20 cellular contexts compared by ENCODE assay signal in the genomic region with DNA sequence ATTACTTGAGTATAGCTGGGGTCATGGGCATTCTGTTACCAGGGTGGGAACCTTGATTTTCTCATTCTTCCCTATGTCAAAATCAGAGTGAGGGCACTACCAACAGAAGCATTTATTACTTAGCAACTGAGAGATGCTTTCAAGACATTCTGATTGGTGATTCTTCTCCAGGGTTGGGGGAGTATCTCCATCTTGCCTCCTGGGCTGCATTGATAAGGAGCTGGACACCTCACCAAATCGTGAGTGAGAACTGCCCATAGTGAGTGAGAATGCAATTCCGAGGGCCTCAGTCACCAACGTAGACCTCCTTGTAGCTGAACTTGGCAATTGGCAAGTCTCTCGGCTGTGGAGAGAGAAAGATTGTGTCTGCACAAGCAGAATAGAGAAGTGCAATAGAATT.
"Had no signal": no experiment of that assay in that cellular context is flagged by ENCODE, and none has a peak within 500 bp of the region (broad histone marks: within the 10 kb centered on the region; RNA-seq: fewer than 3 reads in every experiment).

No MANE protein-coding gene starts in this region.

- H3K27ac Mint-ChIP-seq: activated CD8-positive, alpha-beta memory T cell treated with anti-CD3 and anti-CD28 coated beads, Interleukin-2, amount 10 ng/mL, durations not matched to agents 7 days and 5 days; activated naive CD4-positive, alpha-beta T cell treated with anti-CD3 and anti-CD28 coated beads, Interleukin-2, amount 50 U/mL, for 24 hours; activated T-cell treated with anti-CD3 and anti-CD28 coated beads, Interleukin-2, amount 50 U/mL, for 24 hours; activated T-helper 1 cell treated with anti-CD3 and anti-CD28 coated beads, Interleukin-12 subunit alpha, Interleukin-12 subunit beta, Interleukin-2, Interleukin-4 antibody, amounts not matched to agents 30 ng/mL and 10 ng/mL and 1 ng/mL, durations not matched to agents 14 hours and 24 hours and 36 hours; T-helper 17 cell had no signal

- H3K4me3 Mint-ChIP-seq: activated CD8-positive, alpha-beta memory T cell treated with anti-CD3 and anti-CD28 coated beads, Interleukin-2, amount 10 ng/mL, durations not matched to agents 7 days and 5 days; activated naive CD4-positive, alpha-beta T cell treated with anti-CD3 and anti-CD28 coated beads, Interleukin-2, amount 50 U/mL, for 24 hours; activated T-cell treated with anti-CD3 and anti-CD28 coated beads, Interleukin-2, amount 50 U/mL, for 24 hours; activated T-helper 1 cell treated with anti-CD3 and anti-CD28 coated beads, Interleukin-12 subunit alpha, Interleukin-12 subunit beta, Interleukin-2, Interleukin-4 antibody, amounts not matched to agents 30 ng/mL and 10 ng/mL and 1 ng/mL, durations not matched to agents 14 hours and 24 hours and 36 hours; central memory CD8-positive, alpha-beta T cell; T-helper 17 cell had no signal

- H3K4me3 ChIP-seq: PC-9 had no signal

- H3K36me3 Mint-ChIP-seq: activated CD8-positive, alpha-beta memory T cell treated with anti-CD3 and anti-CD28 coated beads, Interleukin-2, amount 10 ng/mL, durations not matched to agents 7 days and 5 days; activated naive CD4-positive, alpha-beta T cell treated with anti-CD3 and anti-CD28 coated beads, Interleukin-2, amount 50 U/mL, for 24 hours had no signal

- ATAC-seq: activated CD4-positive, CD25-positive, alpha-beta regulatory T cell treated with anti-CD3 and anti-CD28 coated beads, Interleukin-2, amount 50 U/mL, for 24 hours; activated CD8-positive, alpha-beta memory T cell treated with anti-CD3 and anti-CD28 coated beads, Interleukin-2, amount 10 ng/mL, durations not matched to agents 7 days and 5 days; T-helper 17 cell had no signal

- DNase-seq: activated CD4-positive, alpha-beta T cell treated with anti-CD3 and anti-CD28 coated beads for 48 hours; activated CD4-positive, alpha-beta T cell treated with anti-CD3 and anti-CD28 coated beads, Interleukin-2, amount 50 U/mL, for 48 hours; activated CD8-positive, alpha-beta memory T cell treated with anti-CD3 and anti-CD28 coated beads, Interleukin-2, amount 10 ng/mL, durations not matched to agents 7 days and 5 days; activated effector memory CD4-positive, alpha-beta T cell treated with Interleukin-2 at 50 U/mL for 16 hours; activated naive CD4-positive, alpha-beta T cell; activated T-cell treated with anti-CD3 and anti-CD28 coated beads, Interleukin-2, amount 50 U/mL, for 24 hours; aorta; cortex of kidney; Kasumi-1; KBM-7; NCI-H1092; NCI-H187 treated with DMSO at 0.1 percent for 48 hours; PC-9; SIG-M5; T-helper 17 cell; T-helper 9 cell had no signal

- H3K4me1 Mint-ChIP-seq: activated naive CD4-positive, alpha-beta T cell treated with anti-CD3 and anti-CD28 coated beads, Interleukin-2, amount 50 U/mL, for 24 hours; central memory CD8-positive, alpha-beta T cell had no signal

- H3K9me3 Mint-ChIP-seq: activated naive CD4-positive, alpha-beta T cell treated with anti-CD3 and anti-CD28 coated beads, Interleukin-2, amount 50 U/mL, for 24 hours; activated T-cell treated with anti-CD3 and anti-CD28 coated beads, Interleukin-2, amount 50 U/mL, for 24 hours; activated T-helper 1 cell treated with anti-CD3 and anti-CD28 coated beads, Interleukin-12 subunit alpha, Interleukin-12 subunit beta, Interleukin-2, Interleukin-4 antibody, amounts not matched to agents 30 ng/mL and 10 ng/mL and 1 ng/mL, durations not matched to agents 14 hours and 24 hours and 36 hours; central memory CD8-positive, alpha-beta T cell had no signal
